ENCODE assay signal across 26 cellular contexts in the genomic region with DNA sequence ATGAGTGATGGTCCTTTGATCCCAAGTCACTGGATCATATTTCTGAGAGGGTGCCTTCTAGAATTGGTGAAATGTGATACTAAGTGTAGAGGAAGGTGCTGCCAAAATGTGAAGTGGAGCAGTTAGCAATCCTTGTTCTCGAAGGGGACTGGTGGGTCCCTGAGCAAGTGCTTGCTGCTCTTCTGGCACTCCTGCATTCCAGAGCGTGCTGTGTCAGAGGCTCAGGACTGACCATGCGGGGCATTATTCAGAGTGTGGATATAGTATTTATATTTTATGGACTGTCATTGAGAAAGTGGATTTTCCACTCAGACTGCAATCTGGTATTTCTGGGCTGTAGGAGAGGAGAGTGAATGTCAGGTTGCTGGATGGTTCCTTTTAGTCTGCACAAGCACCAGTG.
"Had no signal": no experiment of that assay in that cellular context is flagged by ENCODE, and none has a peak within 500 bp of the region (broad histone marks: within the 10 kb centered on the region; RNA-seq: fewer than 3 reads in every experiment).

No MANE protein-coding gene starts in this region.

- ATAC-seq: activated CD8-positive, alpha-beta memory T cell treated with anti-CD3 and anti-CD28 coated beads, Interleukin-2, amount 10 ng/mL, durations not matched to agents 7 days and 5 days; activated CD8-positive, alpha-beta T cell treated with anti-CD3 and anti-CD28 coated beads for 36 hours; activated naive CD8-positive, alpha-beta T cell treated with anti-CD3 and anti-CD28 coated beads, Interleukin-2, amount 50 U/mL, for 24 hours; body of pancreas; gastroesophageal sphincter had no signal

- H3K36me3 ChIP-seq: adrenal gland, esophagus squamous epithelium, gastroesophageal sphincter had no signal

- H3K9me3 ChIP-seq: adrenal gland had no signal

- H3K27ac ChIP-seq: adrenal gland, body of pancreas, epithelial cell of prostate, esophagus squamous epithelium, gastroesophageal sphincter had no signal

- H3K4me1 ChIP-seq: adrenal gland, body of pancreas, esophagus squamous epithelium, gastroesophageal sphincter had no signal

- H3K27me3 ChIP-seq: adrenal gland, body of pancreas, esophagus squamous epithelium, gastroesophageal sphincter had no signal

- H3K4me3 ChIP-seq: adrenal gland, body of pancreas, esophagus squamous epithelium, gastroesophageal sphincter had no signal

- DNase-seq: activated CD4-positive, alpha-beta T cell treated with anti-CD3 and anti-CD28 coated beads for 4 hours; activated CD4-positive, alpha-beta T cell treated with anti-CD3 and anti-CD28 coated beads, Interleukin-2, amount 10 ng/mL, durations not matched to agents 7 days and 5 days; activated CD4-positive, alpha-beta T cell treated with anti-CD3 and anti-CD28 coated beads, Interleukin-2, amount 50 U/mL, for 4 hours; activated CD4-positive, CD25-positive, alpha-beta regulatory T cell; activated CD4-positive, CD25-positive, alpha-beta regulatory T cell treated with anti-CD3 and anti-CD28 coated beads, Interleukin-2, amount 50 U/mL, for 72 hours; activated CD8-positive, alpha-beta memory T cell treated with anti-CD3 and anti-CD28 coated beads, Interleukin-2, amount 10 ng/mL, durations not matched to agents 7 days and 5 days; activated CD8-positive, alpha-beta memory T cell treated with anti-CD3 and anti-CD28 coated beads, Interleukin-2, amount 50 U/mL, for 4 hours; activated CD8-positive, alpha-beta T cell treated with anti-CD3 and anti-CD28 coated beads for 36 hours; activated effector memory CD4-positive, alpha-beta T cell treated with anti-CD3 and anti-CD28 coated beads, Interleukin-2, amount 50 U/mL, for 16 hours; activated naive CD4-positive, alpha-beta T cell treated with anti-CD3 and anti-CD28 coated beads for 36 hours; activated naive CD8-positive, alpha-beta T cell treated with anti-CD3 and anti-CD28 coated beads for 36 hours; activated naive CD8-positive, alpha-beta T cell treated with anti-CD3 and anti-CD28 coated beads, Interleukin-2, amount 50 U/mL, for 24 hours; activated T-cell treated with anti-CD3 and anti-CD28 coated beads, Interleukin-2, amount 50 U/mL, for 1 hour; activated T-cell treated with anti-CD3 and anti-CD28 coated beads, Interleukin-2, amount 50 U/mL, for 48 hours; adrenal gland; amygdala; aorta; body of pancreas; cortex of kidney; dermis blood vessel endothelial cell; effector CD8-positive, alpha-beta T cell; esophagus squamous epithelium; foreskin melanocyte; T-helper 2 cell had no signal
